In the genomic region with DNA sequence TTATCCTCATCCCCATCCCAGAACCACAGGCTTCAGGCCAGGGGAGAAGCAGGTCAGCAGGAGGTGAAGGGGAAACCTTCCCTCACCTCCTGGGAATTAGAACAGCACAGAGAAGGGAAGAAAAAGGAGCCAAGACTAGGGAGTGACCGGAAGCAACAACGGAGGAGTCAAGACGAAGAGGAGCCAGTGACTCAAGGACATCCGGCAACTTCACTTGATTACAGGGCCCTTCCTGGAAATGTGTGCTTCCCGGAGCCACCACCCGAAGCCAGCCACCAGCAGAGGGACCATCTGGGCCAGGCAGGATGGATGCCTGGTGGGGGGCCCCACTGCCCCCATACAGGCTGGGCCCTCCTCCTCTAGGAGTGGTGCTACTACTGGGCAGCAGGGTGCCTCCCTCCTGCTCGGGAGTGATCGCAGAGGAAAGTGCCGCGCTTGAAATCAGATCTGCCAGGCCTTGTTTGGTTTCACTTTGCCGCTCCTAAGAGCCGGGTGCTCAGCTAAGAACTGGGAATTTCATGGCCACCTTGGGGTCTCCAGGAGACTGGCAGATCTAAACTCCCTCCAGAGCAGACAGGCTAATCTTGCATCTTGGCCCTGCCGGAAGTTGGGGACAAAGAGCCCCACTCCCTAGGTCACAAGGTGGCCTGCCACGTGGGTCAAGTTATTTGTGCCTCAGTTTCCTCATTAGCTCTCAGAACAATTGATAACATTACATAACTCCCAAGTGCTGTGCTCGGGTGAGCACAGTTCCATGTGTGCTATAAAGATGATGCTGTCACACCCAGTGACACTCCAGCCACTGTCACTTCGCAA, we compare ENCODE assay signal across 9 cellular contexts. TPM values are rescaled to one million over a fixed set of nuclear protein-coding genes. Genes with fewer than 3 reads are reported as not detected.
DNase-seq lines count a peak whose midpoint lies in the region; ATAC-seq and TF ChIP-seq lines count a peak whose summit lies in the region.
"Had no signal": no experiment of that assay in that cellular context is flagged by ENCODE, and none has a peak within 500 bp of the region (broad histone marks: within the 10 kb centered on the region; RNA-seq: fewer than 3 reads in every experiment).

No MANE protein-coding gene starts in this region.

- H3K4me1 ChIP-seq in lower lobe of right lung = peaks cover 95% of the 10 kb centered on the region
- H3K4me1 ChIP-seq in upper lobe of right lung = peaks cover 72% of the 10 kb centered on the region

- no peaks in the 10 kb centered on the region for H3K27me3 ChIP-seq in lower lobe of right lung (ENCODE audit: low read depth)
- no peaks in the 10 kb centered on the region for H3K27me3 ChIP-seq in upper lobe of right lung

- TF ChIP-seq CTCF in lower lobe of right lung (IDR thresholded peaks at IDR 0.05) (peak; percentile 45), upper lobe of right lung (IDR thresholded peaks at IDR 0.05) (peak; percentile 40)

- intact Hi-C loops in lower lobe of right lung (cut with DNase I) (no loop called here), upper lobe of right lung (cut with DNase I) (no loop called here)

- H3K36me3 ChIP-seq in lower lobe of right lung = no peaks in the 10 kb centered on the region
- no peaks in the 10 kb centered on the region for H3K36me3 ChIP-seq in upper lobe of right lung

- H3K9me3 ChIP-seq in lower lobe of right lung (no peaks in the 10 kb centered on the region), upper lobe of right lung (no peaks in the 10 kb centered on the region)

- ATAC-seq in lower lobe of right lung (peak; percentile 63 to 68), upper lobe of right lung (peak; percentile 73), GM21723 (IDR thresholded peaks at IDR 0.05; ENCODE audit: unreplicated experiment) (no peak), HG02798 (IDR thresholded peaks at IDR 0.05; ENCODE audit: poor library complexity, unreplicated experiment) (no peak)

- DNase-seq in GM04504 (ENCODE audit: low read depth) = peak; percentile 70
- DNase-seq in NCI-H510A (lab: John Stamatoyannopoulos, UW) = peak; percentile 62
- peak; percentile 75 for DNase-seq in lower lobe of right lung
- DNase-seq in upper lobe of right lung = peak; percentile 83
- DNase-seq in RPMI8226 = no peak

- peak overlapping the region; percentile 49 for H3K27ac ChIP-seq in cingulate gyrus (ENCODE audit: low read depth, low read length)
- H3K27ac ChIP-seq in lower lobe of right lung = peak overlapping the region; percentile 99
- H3K27ac ChIP-seq in upper lobe of right lung = peak overlapping the region; percentile 86

- peak overlapping the region; percentile 41 for H3K4me3 ChIP-seq in lower lobe of right lung
- peak overlapping the region; percentile 39 for H3K4me3 ChIP-seq in upper lobe of right lung

RNA-seq across cellular contexts. Expression of a gene that starts 6.6 kb away (rescaled TPM):
- 44.6 TPM for total RNA-seq in lower lobe of right lung
- 59.0 TPM for total RNA-seq in upper lobe of right lung

RNA-seq across cellular contexts. Expression of a gene that starts 43.5 kb away (rescaled TPM):
- total RNA-seq in lower lobe of right lung (not detected), upper lobe of right lung (not detected)
- total RNA-seq: T-helper 2 cell treated with Interferon-gamma antibody and Interleukin-4, amounts not matched to agents 100 ng/mL and 5 ng/mL, for 36 hours had no signal

Comparison
In these comparisons a context has a peak if more than half of its experiments do, and no peak if none do; other contexts are left out.
1. H3K27ac ChIP-seq: peak in every context shown above with its lines; median percentile 99 in lower lobe of right lung; 86 in upper lobe of right lung; 49 in cingulate gyrus.
2. ATAC-seq: peak in lower lobe of right lung (2 of 2) and upper lobe of right lung (single experiment); none in GM21723 (single experiment) and HG02798 (single experiment).